21 cellular contexts compared by ENCODE assay signal in the genomic region with DNA sequence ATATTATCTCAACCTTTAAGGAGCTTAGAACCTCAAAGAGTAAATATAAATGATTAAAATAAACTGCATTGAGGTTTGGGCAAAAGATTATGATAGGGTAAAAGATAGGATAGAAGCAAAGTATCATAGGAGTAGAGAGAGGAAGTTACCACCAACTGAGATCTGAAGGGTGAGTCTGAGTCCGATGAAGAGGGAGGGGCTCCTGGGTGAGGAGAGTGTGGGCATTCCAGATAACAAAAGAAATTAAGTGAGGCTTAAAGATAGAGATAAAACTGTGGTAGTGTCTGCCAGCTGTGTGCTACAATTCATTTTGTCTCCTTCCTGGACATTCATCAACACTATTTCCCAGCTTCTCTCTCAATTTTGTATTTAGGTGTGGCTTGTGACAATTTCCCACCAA.
"Had no signal": no experiment of that assay in that cellular context is flagged by ENCODE, and none has a peak within 500 bp of the region (broad histone marks: within the 10 kb centered on the region; RNA-seq: fewer than 3 reads in every experiment).

No MANE protein-coding gene starts in this region.

- H3K4me3 Mint-ChIP-seq: memory B cell; nephron; stimulated activated naive B cell treated with anti-CD40 and anti-IgM and Interleukin-4, amounts not matched to agents 10 μg/mL and 1 μg/mL and 100 μg/mL, for 72 hours; stimulated activated naive CD8-positive, alpha-beta T cell treated with anti-CD3 and anti-CD28 coated beads, Interleukin-15, amount 100 ng/mL, for 72 hours had no signal

- DNase-seq: effector memory CD4-positive, alpha-beta T cell; kidney; left cardiac atrium; left ventricle myocardium inferior; lower lobe of right lung; midbrain; right lobe of liver; stimulated activated CD4-positive, alpha-beta T cell treated with anti-CD3 and anti-CD28 coated beads, Interleukin-15, amount 100 ng/mL, for 24 hours; stimulated activated CD4-positive, alpha-beta T cell treated with anti-CD3 and anti-CD28 coated beads, Interleukin-1b, Interleukin-23, amount 100 ng/mL, for 48 hours; stimulated activated CD4-positive, alpha-beta T cell treated with anti-CD3 and anti-CD28 coated beads, Interleukin-4, amount 100 ng/mL, for 4 hours; stimulated activated naive B cell treated with anti-CD40 and anti-IgM and Interleukin-4, amounts not matched to agents 10 μg/mL and 1 μg/mL and 100 μg/mL, for 72 hours; stimulated activated naive CD8-positive, alpha-beta T cell treated with anti-CD3 and anti-CD28 coated beads, Interleukin-15, amount 100 ng/mL, for 72 hours; substantia nigra; transverse colon had no signal

- H3K27me3 Mint-ChIP-seq: memory B cell; stimulated activated naive B cell treated with anti-CD40 and anti-IgM and Interleukin-4, amounts not matched to agents 10 μg/mL and 1 μg/mL and 100 μg/mL, for 72 hours; stimulated activated naive CD8-positive, alpha-beta T cell treated with anti-CD3 and anti-CD28 coated beads, Interleukin-15, amount 100 ng/mL, for 72 hours had no signal

- H3K36me3 Mint-ChIP-seq: memory B cell; stimulated activated naive B cell treated with anti-CD40 and anti-IgM and Interleukin-4, amounts not matched to agents 10 μg/mL and 1 μg/mL and 100 μg/mL, for 72 hours had no signal

- H3K27me3 ChIP-seq: esophagus muscularis mucosa, gastroesophageal sphincter, right lobe of liver, transverse colon had no signal

- ATAC-seq: gastroesophageal sphincter; left cardiac atrium; lower lobe of right lung; right lobe of liver; stimulated activated naive B cell treated with anti-CD40 and anti-IgM and Interleukin-4, amounts not matched to agents 10 μg/mL and 1 μg/mL and 100 μg/mL, for 72 hours; stimulated activated naive CD8-positive, alpha-beta T cell treated with anti-CD3 and anti-CD28 coated beads, Interleukin-15, amount 100 ng/mL, for 72 hours had no signal

- H3K27ac ChIP-seq: esophagus muscularis mucosa, gastroesophageal sphincter, left ventricle myocardium inferior, lower lobe of right lung, parathyroid adenoma, prostate gland, right lobe of liver, thoracic aorta, transverse colon had no signal

- H3K79me2 ChIP-seq: parathyroid adenoma had no signal

- H3K4me1 Mint-ChIP-seq: memory B cell; stimulated activated naive B cell treated with anti-CD40 and anti-IgM and Interleukin-4, amounts not matched to agents 10 μg/mL and 1 μg/mL and 100 μg/mL, for 72 hours; stimulated activated naive CD8-positive, alpha-beta T cell treated with anti-CD3 and anti-CD28 coated beads, Interleukin-15, amount 100 ng/mL, for 72 hours had no signal

- H3K4me1 ChIP-seq: esophagus muscularis mucosa, gastroesophageal sphincter, left ventricle myocardium inferior, lower lobe of right lung, parathyroid adenoma, prostate gland, right lobe of liver, transverse colon had no signal

- H3K4me3 ChIP-seq: esophagus muscularis mucosa, gastroesophageal sphincter, left ventricle myocardium inferior, lower lobe of right lung, prostate gland, right lobe of liver, thoracic aorta, transverse colon had no signal

- H3K9ac ChIP-seq: parathyroid adenoma had no signal

- H3K36me3 ChIP-seq: esophagus muscularis mucosa, gastroesophageal sphincter, left ventricle myocardium inferior, lower lobe of right lung, prostate gland, right lobe of liver, thoracic aorta, transverse colon had no signal

- H3K27ac Mint-ChIP-seq: memory B cell; nephron; stimulated activated naive B cell treated with anti-CD40 and anti-IgM and Interleukin-4, amounts not matched to agents 10 μg/mL and 1 μg/mL and 100 μg/mL, for 72 hours; stimulated activated naive CD8-positive, alpha-beta T cell treated with anti-CD3 and anti-CD28 coated beads, Interleukin-15, amount 100 ng/mL, for 72 hours had no signal
